10 cellular contexts compared by ENCODE assay signal in the genomic region with DNA sequence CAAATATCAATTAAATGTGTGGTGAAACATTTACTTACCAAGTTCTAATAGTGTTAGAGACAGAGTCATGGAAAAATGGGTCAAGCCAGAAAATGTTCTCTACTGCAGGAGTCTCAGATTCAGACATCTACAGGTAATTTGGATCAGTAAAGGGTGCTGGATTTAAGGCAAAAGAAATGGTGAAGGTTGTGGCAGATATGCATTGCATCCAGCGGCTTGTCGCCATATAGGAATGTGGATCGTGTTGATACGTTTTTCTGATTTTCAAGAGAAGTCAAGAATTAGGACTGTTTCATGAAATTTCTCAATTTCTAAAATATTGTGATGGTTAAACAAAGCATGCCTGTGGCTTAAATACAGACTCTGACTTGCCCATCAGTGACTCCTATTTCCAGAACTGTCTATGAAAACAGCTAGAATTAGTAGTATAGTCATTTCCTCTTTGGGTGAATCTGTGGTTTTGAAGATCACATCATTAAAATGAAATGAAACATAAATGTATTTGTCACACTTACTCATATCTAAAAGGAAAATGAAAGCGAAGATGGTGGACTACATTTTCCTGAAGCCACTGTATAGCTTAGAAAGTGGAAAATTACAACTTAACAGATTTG.
DNase-seq lines count a peak whose midpoint lies in the region; ATAC-seq and TF ChIP-seq lines count a peak whose summit lies in the region.
"Had no signal": no experiment of that assay in that cellular context is flagged by ENCODE, and none has a peak within 500 bp of the region (broad histone marks: within the 10 kb centered on the region; RNA-seq: fewer than 3 reads in every experiment).

No MANE protein-coding gene starts in this region.

- POLR2A ChIA-PET in naive thymus-derived CD4-positive, alpha-beta T cell (lab: Charles Lee): no interaction called here

- H3K27me3 Mint-ChIP-seq in naive thymus-derived CD4-positive, alpha-beta T cell: peaks cover 0 to 6% (median 0%) of the 10 kb centered on the region in 5 donors
- H3K27me3 Mint-ChIP-seq: stimulated activated memory B cell treated with anti-CD40 and anti-IgM and Interleukin-4, amounts not matched to agents 10 μg/mL and 1 μg/mL and 100 μg/mL, for 72 hours had no signal

- H3K27ac Mint-ChIP-seq in naive thymus-derived CD4-positive, alpha-beta T cell: peak overlapping the region in 1 of 9 donors; percentile 31
- H3K27ac Mint-ChIP-seq: stimulated activated memory B cell treated with anti-CD40 and anti-IgM and Interleukin-4, amounts not matched to agents 10 μg/mL and 1 μg/mL and 100 μg/mL, for 72 hours had no signal

- peak overlapping the region in 1 of 10 donors; percentile 45 for H3K4me3 Mint-ChIP-seq in naive thymus-derived CD4-positive, alpha-beta T cell
- H3K4me3 Mint-ChIP-seq: stimulated activated memory B cell treated with anti-CD40 and anti-IgM and Interleukin-4, amounts not matched to agents 10 μg/mL and 1 μg/mL and 100 μg/mL, for 72 hours had no signal

- TF ChIP-seq CTCF in GM13977 (IDR thresholded peaks at IDR 0.05; ENCODE audit: extremely low read depth, insufficient read depth, missing control alignments): no peak
- TF ChIP-seq CTCF in fibroblast of the aortic adventitia (IDR thresholded peaks at IDR 0.05; ENCODE audit: insufficient read depth, low read length): no peak

- peaks cover 0 to 17% (median 0%) of the 10 kb centered on the region in 7 donors for H3K4me1 Mint-ChIP-seq in naive thymus-derived CD4-positive, alpha-beta T cell
- H3K4me1 Mint-ChIP-seq: stimulated activated memory B cell treated with anti-CD40 and anti-IgM and Interleukin-4, amounts not matched to agents 10 μg/mL and 1 μg/mL and 100 μg/mL, for 72 hours had no signal

- no peaks in the 10 kb centered on the region for H3K27me3 ChIP-seq in naive thymus-derived CD4-positive, alpha-beta T cell (ENCODE audit: control insufficient read depth in 2 of 2, insufficient read depth in 2 of 2, low read length in 2 of 2)

- no peak overlapping the region for H3K27ac ChIP-seq in naive thymus-derived CD4-positive, alpha-beta T cell (ENCODE audit: low read depth, low read length)
- H3K27ac ChIP-seq: KMS-11 had no signal

- intact Hi-C loops in naive thymus-derived CD4-positive, alpha-beta T cell (cut with micrococcal nuclease): loop anchor here in 1 of 2 donors (1.0 to 10.0 kb wide), 5 partner anchors 113 to 708 kb away; partner anchors contain the start of genes AGA and SPATA4

- DNase-seq in GM13977 (ENCODE audit: low spot score): peak; percentile 28
- DNase-seq in LHCN-M2 (ENCODE audit: low read depth): peak; percentile 95
- peak; percentile 62 for DNase-seq in fibroblast of the aortic adventitia (ENCODE audit: low read depth)
- DNase-seq in stimulated activated CD4-positive, alpha-beta T cell treated with anti-CD3 and anti-CD28 coated beads, Interleukin-15, amount 100 ng/mL, for 24 hours: no peak
- no peak for DNase-seq in HUDEP-2 (lab: John Stamatoyannopoulos, UW; ENCODE audit: unreplicated experiment in 76 of 76)
- no peak for DNase-seq in naive thymus-derived CD4-positive, alpha-beta T cell
- DNase-seq in GM19240 (ENCODE audit: insufficient read length, low spot score): no peak

- no peaks in the 10 kb centered on the region for H3K36me3 ChIP-seq in naive thymus-derived CD4-positive, alpha-beta T cell (ENCODE audit: control insufficient read depth in 2 of 3, insufficient read depth in 3 of 3, low read length in 3 of 3)

- peaks cover 0 to 6% (median 0%) of the 10 kb centered on the region in 11 donors for H3K9me3 Mint-ChIP-seq in naive thymus-derived CD4-positive, alpha-beta T cell
- H3K9me3 Mint-ChIP-seq: stimulated activated memory B cell treated with anti-CD40 and anti-IgM and Interleukin-4, amounts not matched to agents 10 μg/mL and 1 μg/mL and 100 μg/mL, for 72 hours had no signal

- H3K4me3 ChIP-seq in fibroblast of the aortic adventitia (ENCODE audit: low read depth, low read length): no peak overlapping the region
- H3K4me3 ChIP-seq in naive thymus-derived CD4-positive, alpha-beta T cell (ENCODE audit: low read length): no peak overlapping the region

- in situ Hi-C loops in GM13977 (cut with MboI; ENCODE audit: low pct_unique_long_range_greater_than_20kb, low sequenced_read_pairs, unreplicated experiment): no loop called here

- ATAC-seq in GM21825 (IDR thresholded peaks at IDR 0.05; ENCODE audit: unreplicated experiment): peak; percentile 98
- ATAC-seq in naive thymus-derived CD4-positive, alpha-beta T cell: no peak
- ATAC-seq: stimulated activated memory B cell treated with anti-CD40 and anti-IgM and Interleukin-4, amounts not matched to agents 10 μg/mL and 1 μg/mL and 100 μg/mL, for 72 hours had no signal

- H3K36me3 Mint-ChIP-seq in naive thymus-derived CD4-positive, alpha-beta T cell: peaks cover 0 to 2% (median 0%) of the 10 kb centered on the region in 5 donors
- H3K36me3 Mint-ChIP-seq: stimulated activated memory B cell treated with anti-CD40 and anti-IgM and Interleukin-4, amounts not matched to agents 10 μg/mL and 1 μg/mL and 100 μg/mL, for 72 hours had no signal

- H3K9me3 ChIP-seq in naive thymus-derived CD4-positive, alpha-beta T cell (ENCODE audit: control insufficient read depth in 2 of 3, low read length in 3 of 3): no peaks in the 10 kb centered on the region

- CTCF ChIA-PET in naive thymus-derived CD4-positive, alpha-beta T cell (lab: Charles Lee): no interaction called here

- H3K4me1 ChIP-seq in naive thymus-derived CD4-positive, alpha-beta T cell (ENCODE audit: control insufficient read depth in 2 of 2, insufficient read depth in 2 of 2, low read length in 2 of 2): no peaks in the 10 kb centered on the region

Comparison
In these comparisons a context has a peak if more than half of its experiments do, and no peak if none do; other contexts are left out.
1. DNase-seq: peak in GM13977 (single experiment), LHCN-M2 (single experiment) and fibroblast of the aortic adventitia (single experiment); none in stimulated activated CD4-positive, alpha-beta T cell treated with anti-CD3 and anti-CD28 coated beads, Interleukin-15, amount 100 ng/mL, for 24 hours (single experiment), HUDEP-2 (0 of 76), naive thymus-derived CD4-positive, alpha-beta T cell (0 of 9) and GM19240 (single experiment).